8 cellular contexts compared by ENCODE assay signal in genomic region chr1:28971980-28972771, GRCh38. TPM values are rescaled to one million over a fixed set of nuclear protein-coding genes. Genes with fewer than 3 reads are reported as not detected.
A peak's percentile ranks its signal among the peaks of the same experiment; 100 is the strongest.
DNase-seq lines count a peak whose midpoint lies in the region; ATAC-seq and TF ChIP-seq lines count a peak whose summit lies in the region.

No MANE protein-coding gene starts in this region.

- H3K4me3 ChIP-seq in CD8-positive, alpha-beta memory T cell (ENCODE audit: low read length): no peak overlapping the region

- H3K27me3 Mint-ChIP-seq in CD8-positive, alpha-beta memory T cell: no peaks in the 10 kb centered on the region
- no peaks in the 10 kb centered on the region for H3K27me3 Mint-ChIP-seq in nephron (ENCODE audit: low read depth)

- no peak for DNase-seq in CD8-positive, alpha-beta memory T cell
- DNase-seq in NCI-H2171 treated with DMSO at 0.1 percent for 48 hours (lab: John Stamatoyannopoulos, UW) (peak; percentile 79), brain pericyte (ENCODE audit: low read depth, low spot score) (peak; percentile 30), NCI-H2029 (lab: John Stamatoyannopoulos, UW) (no peak), LoVo (ENCODE audit: low spot score) (no peak)

- no peak for ATAC-seq in GM18861 (IDR thresholded peaks at IDR 0.05; ENCODE audit: unreplicated experiment)
- no peak for ATAC-seq in GM21619 (IDR thresholded peaks at IDR 0.05; ENCODE audit: unreplicated experiment)

- H3K4me3 Mint-ChIP-seq in CD8-positive, alpha-beta memory T cell: peak overlapping the region in 6 of 7 donors; percentile 24 to 70 (median 40)
- H3K4me3 Mint-ChIP-seq in nephron: no peak overlapping the region

- peaks cover 30% of the 10 kb centered on the region for H3K4me1 ChIP-seq in CD8-positive, alpha-beta memory T cell (ENCODE audit: insufficient read depth, low read length)

- CTCF ChIA-PET in CD8-positive, alpha-beta memory T cell (lab: Charles Lee): no interaction called here

- no peaks in the 10 kb centered on the region for H3K9me3 ChIP-seq in CD8-positive, alpha-beta memory T cell (ENCODE audit: low read length)

- H3K9me3 Mint-ChIP-seq in CD8-positive, alpha-beta memory T cell: no peaks in the 10 kb centered on the region
- H3K9me3 Mint-ChIP-seq in nephron: no peaks in the 10 kb centered on the region

- no peak for TF ChIP-seq CTCF in nephron (IDR thresholded peaks at IDR 0.05; ENCODE audit: unreplicated experiment in 3 of 3)

- peak overlapping the region in 4 of 8 donors; percentile 58 to 83 (median 65) for H3K27ac Mint-ChIP-seq in CD8-positive, alpha-beta memory T cell
- peak overlapping the region in 2 of 3 experiments; percentile 66 to 76 for H3K27ac Mint-ChIP-seq in nephron

- H3K27ac ChIP-seq in CD8-positive, alpha-beta memory T cell (ENCODE audit: low read depth, low read length): no peak overlapping the region

- no peaks in the 10 kb centered on the region for H3K36me3 ChIP-seq in CD8-positive, alpha-beta memory T cell (ENCODE audit: insufficient read depth, low read length)

- H3K27me3 ChIP-seq in CD8-positive, alpha-beta memory T cell (ENCODE audit: insufficient read depth, low read length, poor library complexity, severe bottlenecking): no peaks in the 10 kb centered on the region

- POLR2A ChIA-PET in CD8-positive, alpha-beta memory T cell (lab: Charles Lee): no interaction called here

- peaks cover 62 to 78% (median 68%) of the 10 kb centered on the region in 3 donors for H3K4me1 Mint-ChIP-seq in CD8-positive, alpha-beta memory T cell
- peaks cover 22% of the 10 kb centered on the region for H3K4me1 Mint-ChIP-seq in nephron

- H3K36me3 Mint-ChIP-seq in CD8-positive, alpha-beta memory T cell: peaks cover 0 to 35% (median 6%) of the 10 kb centered on the region in 3 donors
- no peaks in the 10 kb centered on the region for H3K36me3 Mint-ChIP-seq in nephron (ENCODE audit: low read depth)

RNA-seq across cellular contexts. Expression of gene EPB41, which starts 57.8 kb away (rescaled TPM):
- total RNA-seq in CD8-positive, alpha-beta memory T cell: 10 to 100 TPM; 89.9 to 93.6 TPM
- polyA plus RNA-seq in CD8-positive, alpha-beta memory T cell: 96.2 TPM

Comparison
In these comparisons a context has a peak if more than half of its experiments do, and no peak if none do; other contexts are left out.
1. DNase-seq: peak in NCI-H2171 treated with DMSO at 0.1 percent for 48 hours (single experiment) and brain pericyte (single experiment); none in CD8-positive, alpha-beta memory T cell (0 of 5), NCI-H2029 (single experiment) and LoVo (single experiment).
2. H3K4me3 Mint-ChIP-seq: peak in CD8-positive, alpha-beta memory T cell (6 of 7); none in nephron (0 of 3).